ENCODE assay signal across 9 cellular contexts in genomic region chrX:154596290-154596929, GRCh38. TPM values are rescaled to one million over a fixed set of nuclear protein-coding genes. Genes with fewer than 3 reads are reported as not detected.
DNase-seq lines count a peak whose midpoint lies in the region; ATAC-seq and TF ChIP-seq lines count a peak whose summit lies in the region.
"Had no signal": no experiment of that assay in that cellular context is flagged by ENCODE, and none has a peak within 500 bp of the region (broad histone marks: within the 10 kb centered on the region; RNA-seq: fewer than 3 reads in every experiment).

No MANE protein-coding gene starts in this region.

- H3K27me3 ChIP-seq in naive thymus-derived CD4-positive, alpha-beta T cell (ENCODE audit: control insufficient read depth in 2 of 2, insufficient read depth in 2 of 2, low read length in 2 of 2): no peaks in the 10 kb centered on the region
- peaks cover 0 to 10% (median 0%) of the 10 kb centered on the region in 3 donors for H3K27me3 ChIP-seq in stomach

- peaks cover 0 to 6% of the 10 kb centered on the region in 2 donors for H3K4me1 ChIP-seq in naive thymus-derived CD4-positive, alpha-beta T cell (ENCODE audit: control insufficient read depth in 2 of 2, insufficient read depth in 2 of 2, low read length in 2 of 2)
- H3K4me1 ChIP-seq in stomach: no peaks in the 10 kb centered on the region

- peaks cover 0 to 13% (median 2%) of the 10 kb centered on the region in 11 donors for H3K9me3 Mint-ChIP-seq in naive thymus-derived CD4-positive, alpha-beta T cell

- intact Hi-C loops in naive thymus-derived CD4-positive, alpha-beta T cell (cut with micrococcal nuclease): no loop called here
- intact Hi-C loops in stomach (cut with DNase I; ENCODE audit: low total_unique reads): no loop called here

- peaks cover 0 to 12% (median 0%) of the 10 kb centered on the region in 5 donors for H3K27me3 Mint-ChIP-seq in naive thymus-derived CD4-positive, alpha-beta T cell

- TF ChIP-seq CTCF in choroid plexus epithelial cell (conservative IDR thresholded peaks at IDR 0.05; ENCODE audit: low read depth, low read length) (no peak), stomach (IDR thresholded peaks at IDR 0.05) (no peak)

- H3K4me3 Mint-ChIP-seq in naive thymus-derived CD4-positive, alpha-beta T cell: no peak overlapping the region

- TF ChIP-seq EP300 in stomach (IDR thresholded peaks at IDR 0.05): no peak

- H3K36me3 ChIP-seq in naive thymus-derived CD4-positive, alpha-beta T cell (ENCODE audit: control insufficient read depth in 2 of 3, insufficient read depth in 3 of 3, low read length in 3 of 3): no peaks in the 10 kb centered on the region
- H3K36me3 ChIP-seq in stomach: no peaks in the 10 kb centered on the region

- peaks cover 0 to 7% (median 0%) of the 10 kb centered on the region in 7 donors for H3K4me1 Mint-ChIP-seq in naive thymus-derived CD4-positive, alpha-beta T cell

- peak; percentile 57 for ATAC-seq in naive thymus-derived CD4-positive, alpha-beta T cell
- ATAC-seq in HG02885 (IDR thresholded peaks at IDR 0.05; ENCODE audit: poor library complexity, unreplicated experiment): no peak
- ATAC-seq in HG02642 (IDR thresholded peaks at IDR 0.05; ENCODE audit: poor library complexity, unreplicated experiment): no peak
- no peak for ATAC-seq in HG03095 (IDR thresholded peaks at IDR 0.05; ENCODE audit: unreplicated experiment)

- H3K9me3 ChIP-seq in naive thymus-derived CD4-positive, alpha-beta T cell (ENCODE audit: control insufficient read depth in 2 of 3, low read length in 3 of 3): no peaks in the 10 kb centered on the region
- H3K9me3 ChIP-seq in stomach: peaks cover 0 to 33% (median 10%) of the 10 kb centered on the region in 4 donors

- H3K4me3 ChIP-seq in choroid plexus epithelial cell (ENCODE audit: low read depth, low read length) (no peak overlapping the region), stomach (no peak overlapping the region)
- H3K4me3 ChIP-seq in naive thymus-derived CD4-positive, alpha-beta T cell (ENCODE audit: low read length): no peak overlapping the region

- no peak overlapping the region for H3K27ac ChIP-seq in naive thymus-derived CD4-positive, alpha-beta T cell (ENCODE audit: low read depth, low read length)
- H3K27ac ChIP-seq in stomach: no peak overlapping the region

- TF ChIP-seq POLR2A in stomach (IDR thresholded peaks at IDR 0.05): no peak

- CTCF ChIA-PET in naive thymus-derived CD4-positive, alpha-beta T cell (lab: Charles Lee): no interaction called here

- WGBS in stomach, 5 donors: 0 to 36% (median 18%) methylated on average over 2 to 3 of the region's 3 CpGs

- H3K36me3 Mint-ChIP-seq in naive thymus-derived CD4-positive, alpha-beta T cell: peaks cover 0 to 4% (median 0%) of the 10 kb centered on the region in 5 donors

- H3K27ac Mint-ChIP-seq in naive thymus-derived CD4-positive, alpha-beta T cell: no peak overlapping the region

- DNase-seq in GM03348 (ENCODE audit: low spot score): peak; percentile 78
- peak; percentile 74 for DNase-seq in MV-4-11 (lab: John Stamatoyannopoulos, UW)
- DNase-seq in choroid plexus epithelial cell (ENCODE audit: low read depth): peak; percentile 55
- DNase-seq in naive thymus-derived CD4-positive, alpha-beta T cell: no peak
- DNase-seq in stomach: no peak
- DNase-seq: activated naive CD4-positive, alpha-beta T cell had no signal

- POLR2A ChIA-PET in naive thymus-derived CD4-positive, alpha-beta T cell (lab: Charles Lee): no interaction called here

RNA-seq across cellular contexts. Expression of gene CTAG1A, which starts 11.5 kb away (rescaled TPM):
- total RNA-seq in naive thymus-derived CD4-positive, alpha-beta T cell: not detected
- not detected for polyA plus RNA-seq in naive thymus-derived CD4-positive, alpha-beta T cell
- total RNA-seq in stomach: not detected
- not detected for polyA plus RNA-seq in stomach

RNA-seq across cellular contexts. Expression of gene CTAG1B, which starts 22.7 kb away (rescaled TPM):
- total RNA-seq in naive thymus-derived CD4-positive, alpha-beta T cell: not detected
- not detected for polyA plus RNA-seq in naive thymus-derived CD4-positive, alpha-beta T cell
- total RNA-seq in stomach: not detected
- not detected for polyA plus RNA-seq in stomach

RNA-seq across cellular contexts. Expression of gene IKBKG, which starts 49.0 kb away (rescaled TPM):
- total RNA-seq in naive thymus-derived CD4-positive, alpha-beta T cell: 10 to 100 TPM; 29.6 to 45.5 (median 38.8) TPM
- 10 to 100 TPM; 19.6 to 26.4 TPM for polyA plus RNA-seq in naive thymus-derived CD4-positive, alpha-beta T cell
- total RNA-seq in stomach: 10 to 100 TPM in 3 of 5 donors, 1 to 10 TPM in 2; 7.6 to 22.6 (median 14.8) TPM
- polyA plus RNA-seq in stomach: 10 to 100 TPM; 16.8 to 24.3 (median 18.5) TPM

RNA-seq across cellular contexts. Expression of gene G6PD, which starts 49.8 kb away (rescaled TPM):
- 10 to 100 TPM; 35.4 to 74.3 (median 52.7) TPM for total RNA-seq in naive thymus-derived CD4-positive, alpha-beta T cell
- 1 to 10 TPM; 3.9 to 6.2 TPM for polyA plus RNA-seq in naive thymus-derived CD4-positive, alpha-beta T cell
- total RNA-seq in stomach: 10 to 100 TPM; 10.3 to 41.7 (median 30.3) TPM
- 10 to 100 TPM; 15.6 to 22.7 (median 19.1) TPM for polyA plus RNA-seq in stomach

RNA-seq across cellular contexts. Expression of gene CTAG2, which starts 57.0 kb away (rescaled TPM):
- not detected for total RNA-seq in naive thymus-derived CD4-positive, alpha-beta T cell
- polyA plus RNA-seq in naive thymus-derived CD4-positive, alpha-beta T cell: not detected
- total RNA-seq in stomach: not detected
- 1 to 10 TPM in 1 of 3 donors, not detected in 2; 2.9 TPM for polyA plus RNA-seq in stomach

Comparison
In these comparisons a context has a peak if more than half of its experiments do, and no peak if none do; other contexts are left out.
1. DNase-seq: peak in GM03348 (single experiment), MV-4-11 (single experiment) and choroid plexus epithelial cell (single experiment); none in naive thymus-derived CD4-positive, alpha-beta T cell (0 of 9) and stomach (single experiment).